In genomic region chr22:38153821-38154562, GRCh38 we compare ENCODE assay signal across 16 cellular contexts. TPM values are rescaled to one million over a fixed set of nuclear protein-coding genes. Genes with fewer than 3 reads are reported as not detected.
A peak's percentile ranks its signal among the peaks of the same experiment; 100 is the strongest.
DNase-seq lines count a peak whose midpoint lies in the region; ATAC-seq and TF ChIP-seq lines count a peak whose summit lies in the region.
"Had no signal": no experiment of that assay in that cellular context is flagged by ENCODE, and none has a peak within 500 bp of the region (broad histone marks: within the 10 kb centered on the region; RNA-seq: fewer than 3 reads in every experiment).

No MANE protein-coding gene starts in this region.

- H3K27ac Mint-ChIP-seq in activated CD4-positive, alpha-beta memory T cell treated with anti-CD3 and anti-CD28 coated beads for 36 hours, result no peak overlapping the region
- no peak overlapping the region for H3K27ac Mint-ChIP-seq in activated naive CD8-positive, alpha-beta T cell treated with anti-CD3 and anti-CD28 coated beads for 36 hours

- TF ChIP-seq POLR2A in right lobe of liver (IDR thresholded peaks at IDR 0.05), result peak; percentile 18

- H3K9me3 Mint-ChIP-seq in activated CD4-positive, alpha-beta memory T cell treated with anti-CD3 and anti-CD28 coated beads for 36 hours, result no peaks in the 10 kb centered on the region
- H3K9me3 Mint-ChIP-seq in activated naive CD8-positive, alpha-beta T cell treated with anti-CD3 and anti-CD28 coated beads for 36 hours, result no peaks in the 10 kb centered on the region

- POLR2A ChIA-PET in activated CD4-positive, alpha-beta memory T cell treated with anti-CD3 and anti-CD28 coated beads for 36 hours (lab: Charles Lee), result interaction anchor here (0.6 kb wide), 1 partner anchor 43 kb away, joined by 3 read pairs; no protein-coding TSS in a partner anchor

- peaks cover 2% of the 10 kb centered on the region for H3K36me3 Mint-ChIP-seq in activated CD4-positive, alpha-beta memory T cell treated with anti-CD3 and anti-CD28 coated beads for 36 hours
- peaks cover 7% of the 10 kb centered on the region for H3K36me3 Mint-ChIP-seq in activated naive CD8-positive, alpha-beta T cell treated with anti-CD3 and anti-CD28 coated beads for 36 hours

- in situ Hi-C loops in astrocyte of the cerebellum (cut with HindIII; ENCODE audit: low sequenced_read_pairs), result no loop called here

- ATAC-seq in right lobe of liver (peak; percentile 98 to 99 (median 98)), upper lobe of right lung (no peak)
- ATAC-seq: gastrocnemius medialis had no signal

- no peaks in the 10 kb centered on the region for H3K27me3 ChIP-seq in right lobe of liver
- H3K27me3 ChIP-seq in upper lobe of right lung, result no peaks in the 10 kb centered on the region
- H3K27me3 ChIP-seq: adrenal gland, gastrocnemius medialis, neutrophil had no signal

- CTCF ChIA-PET in activated CD4-positive, alpha-beta memory T cell treated with anti-CD3 and anti-CD28 coated beads for 36 hours (lab: Charles Lee), result no interaction called here

- H3K27me3 Mint-ChIP-seq in activated CD4-positive, alpha-beta memory T cell treated with anti-CD3 and anti-CD28 coated beads for 36 hours, result no peaks in the 10 kb centered on the region
- H3K27me3 Mint-ChIP-seq in activated naive CD8-positive, alpha-beta T cell treated with anti-CD3 and anti-CD28 coated beads for 36 hours, result no peaks in the 10 kb centered on the region

- H3K27ac ChIP-seq in right lobe of liver (peak overlapping the region; percentile 60 to 80 (median 63)), upper lobe of right lung (no peak overlapping the region)
- H3K27ac ChIP-seq: 22Rv1, adrenal gland, gastrocnemius medialis, neutrophil, VCaP had no signal

- H3K4me3 ChIP-seq in astrocyte of the cerebellum (ENCODE audit: low read depth, low read length) (no peak overlapping the region), right lobe of liver (no peak overlapping the region), upper lobe of right lung (no peak overlapping the region)
- H3K4me3 ChIP-seq: adrenal gland, gastrocnemius medialis had no signal

- no peak overlapping the region for H3K4me3 Mint-ChIP-seq in activated CD4-positive, alpha-beta memory T cell treated with anti-CD3 and anti-CD28 coated beads for 36 hours
- no peak overlapping the region for H3K4me3 Mint-ChIP-seq in activated naive CD8-positive, alpha-beta T cell treated with anti-CD3 and anti-CD28 coated beads for 36 hours

- DNase-seq in NCI-H2171 treated with DMSO at 0.1 percent for 48 hours (lab: John Stamatoyannopoulos, UW) (peak; percentile 51), NCI-H2171 (lab: John Stamatoyannopoulos, UW) (no peak), astrocyte of the cerebellum (ENCODE audit: low read depth) (no peak), right lobe of liver (peak in 2 of 3 donors; percentile 67 to 81), upper lobe of right lung (peak; percentile 27), SW 1271 (lab: John Stamatoyannopoulos, UW) (no peak)
- no peak for DNase-seq in activated CD4-positive, alpha-beta memory T cell treated with anti-CD3 and anti-CD28 coated beads for 36 hours
- DNase-seq in activated naive CD8-positive, alpha-beta T cell treated with anti-CD3 and anti-CD28 coated beads for 36 hours, result no peak
- DNase-seq: Caco-2, gastrocnemius medialis, SHP77 treated with DMSO at 0.1 percent for 48 hours had no signal

- H3K36me3 ChIP-seq in right lobe of liver (no peaks in the 10 kb centered on the region), upper lobe of right lung (no peaks in the 10 kb centered on the region)
- H3K36me3 ChIP-seq: adrenal gland, gastrocnemius medialis, neutrophil had no signal

- no peaks in the 10 kb centered on the region for H3K4me1 Mint-ChIP-seq in activated CD4-positive, alpha-beta memory T cell treated with anti-CD3 and anti-CD28 coated beads for 36 hours (ENCODE audit: low read depth)
- peaks cover 6% of the 10 kb centered on the region for H3K4me1 Mint-ChIP-seq in activated naive CD8-positive, alpha-beta T cell treated with anti-CD3 and anti-CD28 coated beads for 36 hours

- H3K9me3 ChIP-seq in right lobe of liver (peaks cover 0 to 1% (median 0%) of the 10 kb centered on the region in 4 donors), upper lobe of right lung (no peaks in the 10 kb centered on the region)
- H3K9me3 ChIP-seq: adrenal gland, Caco-2, gastrocnemius medialis, neutrophil had no signal

- TF ChIP-seq CTCF in astrocyte of the cerebellum (IDR thresholded peaks at IDR 0.05; ENCODE audit: low read depth, low read length, missing control alignments), result peak; percentile 16
- peak in 2 of 4 donors; percentile 10 to 16 for TF ChIP-seq CTCF in right lobe of liver (IDR thresholded peaks at IDR 0.05)
- no peak for TF ChIP-seq CTCF in upper lobe of right lung (IDR thresholded peaks at IDR 0.05)

- peaks cover 0 to 13% (median 8%) of the 10 kb centered on the region in 4 donors for H3K4me1 ChIP-seq in right lobe of liver
- H3K4me1 ChIP-seq in upper lobe of right lung, result no peaks in the 10 kb centered on the region
- H3K4me1 ChIP-seq: adrenal gland had no signal

- intact Hi-C loops in right lobe of liver (cut with DNase I) (no loop called here), upper lobe of right lung (cut with DNase I) (no loop called here)
- intact Hi-C loops in activated CD4-positive, alpha-beta memory T cell treated with anti-CD3 and anti-CD28 coated beads for 36 hours (cut with micrococcal nuclease), result no loop called here

- 50% methylated on average over 1 of the region's 4 CpGs for WGBS in right lobe of liver (ENCODE audit: insufficient coverage, low coverage, low lambda C conversion rate, missing lambda C conversion rate)

RNA-seq across cellular contexts. Expression of gene PLA2G6, which starts 27.6 kb away (rescaled TPM):
- 10 to 100 TPM in 5 of 6 experiments, 1 to 10 TPM in 1; 8.1 to 32.9 (median 19.8) TPM for total RNA-seq in right lobe of liver
- total RNA-seq in upper lobe of right lung, result 52.4 TPM
- 10 to 100 TPM; 63.7 to 69.5 TPM for total RNA-seq in activated CD4-positive, alpha-beta memory T cell treated with anti-CD3 and anti-CD28 coated beads for 36 hours
- 10 to 100 TPM; 31.5 to 32.2 TPM for total RNA-seq in activated naive CD8-positive, alpha-beta T cell treated with anti-CD3 and anti-CD28 coated beads for 36 hours

RNA-seq across cellular contexts. Expression of gene BAIAP2L2, which starts 43.5 kb away (rescaled TPM):
- total RNA-seq in right lobe of liver (1 to 10 TPM in 3 of 6 experiments, under 1 TPM in 3; 0.79 to 5.0 (median 1.4) TPM), upper lobe of right lung (0.29 TPM)
- total RNA-seq in activated CD4-positive, alpha-beta memory T cell treated with anti-CD3 and anti-CD28 coated beads for 36 hours, result 1 to 10 TPM in 1 of 2 experiments, under 1 TPM in 1; 0.93 to 1.6 TPM
- under 1 TPM; 0.20 to 0.39 TPM for total RNA-seq in activated naive CD8-positive, alpha-beta T cell treated with anti-CD3 and anti-CD28 coated beads for 36 hours
- total RNA-seq: dermis microvascular lymphatic vessel endothelial cell had no signal

RNA-seq across cellular contexts. Expression of gene MAFF, which starts 47.8 kb away (rescaled TPM):
- total RNA-seq in right lobe of liver (10 to 100 TPM in 3 of 6 experiments, 1 to 10 TPM in 3; 2.6 to 30.6 (median 11.0) TPM), upper lobe of right lung (48.9 TPM)
- total RNA-seq in activated CD4-positive, alpha-beta memory T cell treated with anti-CD3 and anti-CD28 coated beads for 36 hours, result 10 to 100 TPM; 15.5 to 15.9 TPM
- total RNA-seq in activated naive CD8-positive, alpha-beta T cell treated with anti-CD3 and anti-CD28 coated beads for 36 hours, result 1 to 10 TPM; 8.5 to 8.6 TPM

Comparison
In these comparisons a context has a peak if more than half of its experiments do, and no peak if none do; other contexts are left out.
1. DNase-seq: peak in NCI-H2171 treated with DMSO at 0.1 percent for 48 hours (single experiment), right lobe of liver (2 of 3) and upper lobe of right lung (single experiment); none in NCI-H2171 (single experiment), astrocyte of the cerebellum (single experiment), activated CD4-positive, alpha-beta memory T cell treated with anti-CD3 and anti-CD28 coated beads for 36 hours (single experiment), SW 1271 (0 of 2) and activated naive CD8-positive, alpha-beta T cell treated with anti-CD3 and anti-CD28 coated beads for 36 hours (single experiment).